In the genomic region with DNA sequence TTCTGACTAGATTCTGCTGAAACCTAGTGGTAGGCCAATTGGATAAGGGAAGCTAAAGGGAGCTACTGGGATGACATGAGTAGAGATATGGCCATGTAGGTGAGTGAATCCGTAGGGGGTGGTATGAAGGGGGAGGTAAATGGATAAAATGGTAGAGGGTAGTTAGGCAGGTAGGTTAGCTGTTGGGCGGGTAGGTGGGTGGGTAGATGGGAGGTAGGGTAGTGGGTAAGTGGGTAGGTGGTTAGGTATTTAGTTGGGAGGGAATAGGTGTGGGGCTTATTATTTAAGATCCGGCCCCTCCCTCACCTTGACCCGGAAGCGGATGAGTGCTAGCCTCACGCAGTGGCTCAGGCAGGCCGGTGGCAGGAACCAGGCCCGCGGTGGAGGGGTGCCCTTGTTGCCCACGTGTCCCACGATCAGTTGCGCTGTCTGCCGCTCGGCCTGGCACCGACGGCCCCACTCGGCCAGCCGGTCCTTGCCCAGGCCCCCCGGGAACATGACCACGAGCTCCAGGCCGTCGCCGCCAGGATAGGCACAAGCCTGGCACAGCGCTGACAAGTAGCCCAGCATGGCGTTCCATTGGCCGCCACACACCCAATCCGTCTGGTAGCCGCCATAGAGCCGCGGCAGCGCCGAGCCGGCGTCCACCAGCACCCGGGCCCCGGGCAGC, we compare ENCODE assay signal across 8 cellular contexts. TPM values are rescaled to one million over a fixed set of nuclear protein-coding genes. Genes with fewer than 3 reads are reported as not detected.
DNase-seq lines count a peak whose midpoint lies in the region; ATAC-seq and TF ChIP-seq lines count a peak whose summit lies in the region.

No MANE protein-coding gene starts in this region.

- peaks cover 24 to 30% of the 10 kb centered on the region in 2 donors for H3K36me3 Mint-ChIP-seq in activated naive CD4-positive, alpha-beta T cell treated with anti-CD3 and anti-CD28 coated beads, Interleukin-2, amount 50 U/mL, for 72 hours

- H3K36me3 ChIP-seq in DND-41 (ENCODE audit: insufficient read depth, low read length) (peaks cover 38% of the 10 kb centered on the region), SK-N-MC (ENCODE audit: insufficient read depth, low read length) (no peaks in the 10 kb centered on the region; the same call in 1 of the 2 replicates), heart left ventricle (no peaks in the 10 kb centered on the region)

- 0 to 40% (median 15%) methylated on average over 31 to 36 of the region's 36 CpGs for WGBS in heart left ventricle, 4 donors

- H3K9me3 Mint-ChIP-seq in activated naive CD4-positive, alpha-beta T cell treated with anti-CD3 and anti-CD28 coated beads, Interleukin-2, amount 50 U/mL, for 72 hours: no peaks in the 10 kb centered on the region

- peak overlapping the region; percentile 90 for H3K27ac ChIP-seq in DND-41 (ENCODE audit: low read length)
- peak overlapping the region; percentile 94 for H3K27ac ChIP-seq in SK-N-MC
- peak overlapping the region; percentile 78 to 94 (median 87) for H3K27ac ChIP-seq in heart left ventricle

- H4K20me1 ChIP-seq in DND-41 (ENCODE audit: insufficient read depth, low read length): peaks cover 44% of the 10 kb centered on the region

- TF ChIP-seq CTCF in DND-41 (IDR thresholded peaks at IDR 0.05; ENCODE audit: borderline replicate concordance, extremely low read depth, low read length, poor library complexity, severe bottlenecking): no peak
- TF ChIP-seq CTCF in heart left ventricle (IDR thresholded peaks at IDR 0.05): no peak

- DNase-seq in DND-41 (peak; percentile 69), SK-N-MC (ENCODE audit: low read depth, low spot score) (no peak), heart left ventricle (peak; percentile 57 to 74 (median 68)), posterior cingulate gyrus (peak; percentile 58 to 95 (median 72)), ureter (ENCODE audit: low spot score) (peak; percentile 68)
- DNase-seq in Jurkat, Clone E6-1 (ENCODE audit: low read depth, low spot score): peak; percentile 52
- DNase-seq in activated naive CD4-positive, alpha-beta T cell treated with anti-CD3 and anti-CD28 coated beads, Interleukin-2, amount 50 U/mL, for 72 hours (ENCODE audit: low spot score in 2 of 2): peak; percentile 54 to 71

- ATAC-seq in DND-41 (ENCODE audit: insufficient read depth, low read depth): peak; percentile 70
- ATAC-seq in GM21528 (IDR thresholded peaks at IDR 0.05; ENCODE audit: low FRiP score, unreplicated experiment): peak; percentile 71
- peak; percentile 78 to 86 for ATAC-seq in activated naive CD4-positive, alpha-beta T cell treated with anti-CD3 and anti-CD28 coated beads, Interleukin-2, amount 50 U/mL, for 72 hours
- ATAC-seq in heart left ventricle: peak; percentile 80 to 87 (median 84)

- peak overlapping the region; percentile 76 to 90 for H3K27ac Mint-ChIP-seq in activated naive CD4-positive, alpha-beta T cell treated with anti-CD3 and anti-CD28 coated beads, Interleukin-2, amount 50 U/mL, for 72 hours

- peak overlapping the region; percentile 62 to 63 for H3K4me3 ChIP-seq in DND-41 (ENCODE audit: low read depth in 1 of 2, low read length in 2 of 2)
- peak overlapping the region; percentile 71 for H3K4me3 ChIP-seq in Jurkat, Clone E6-1 (ENCODE audit: low read length)
- H3K4me3 ChIP-seq in SK-N-MC: peak overlapping the region; percentile 83
- H3K4me3 ChIP-seq in heart left ventricle: peak overlapping the region; percentile 64 to 99 (median 82)

- no peaks in the 10 kb centered on the region for H3K9me3 ChIP-seq in DND-41 (ENCODE audit: insufficient read depth, low read length, severe bottlenecking)
- H3K9me3 ChIP-seq in SK-N-MC (ENCODE audit: low read depth, low read length): no peaks in the 10 kb centered on the region
- no peaks in the 10 kb centered on the region for H3K9me3 ChIP-seq in heart left ventricle

- H3K4me1 ChIP-seq in DND-41 (ENCODE audit: insufficient read depth, low read length) (peaks cover 42% of the 10 kb centered on the region), heart left ventricle (peaks cover 0 to 42% (median 16%) of the 10 kb centered on the region in 12 donors)

- peaks cover 57% of the 10 kb centered on the region for H3K79me2 ChIP-seq in DND-41 (ENCODE audit: insufficient read depth, low read length)

- TF ChIP-seq POLR2A in heart left ventricle (IDR thresholded peaks at IDR 0.05): peak in 1 of 2 donors; percentile 12

- peak overlapping the region; percentile 76 for H2AFZ ChIP-seq in DND-41 (ENCODE audit: low read depth, low read length)

- peak overlapping the region; percentile 93 for H3K4me2 ChIP-seq in DND-41 (ENCODE audit: insufficient read depth, low read length)

- H3K9ac ChIP-seq in DND-41 (ENCODE audit: low read depth, low read length) (peak overlapping the region; percentile 93), SK-N-MC (ENCODE audit: insufficient read length) (peak overlapping the region; percentile 85)

- H3K27me3 ChIP-seq in DND-41 (ENCODE audit: insufficient read depth, low read length, poor library complexity) (no peaks in the 10 kb centered on the region), heart left ventricle (peaks cover 0 to 4% (median 0%) of the 10 kb centered on the region in 9 donors)

- intact Hi-C loops in heart left ventricle (cut with DNase I): loop anchor here in 5 of 10 donors (2.0 to 10.0 kb wide), 6 partner anchors 138 to 820 kb away; partner anchors contain the start of genes PHF8 (in 4 of the 5), APEX2 (in 1 of the 5) and GNL3L (in 1 of the 5)
- intact Hi-C loops in posterior cingulate gyrus (cut with DNase I): loop anchor here (2.0 to 10.0 kb wide), 2 partner anchors 138 to 176 kb away; partner anchors contain the start of genes PHF8 and WNK3

RNA-seq across cellular contexts. Expression of gene FAM120C, which starts 0.7 kb away (rescaled TPM):
- 3.7 TPM for polyA plus RNA-seq in Jurkat, Clone E6-1 (2012; ENCODE audit: insufficient read depth, insufficient read length)
- 10 to 100 TPM in 1 of 2 donors, 1 to 10 TPM in 1; 4.7 to 10.4 TPM for total RNA-seq in activated naive CD4-positive, alpha-beta T cell treated with anti-CD3 and anti-CD28 coated beads, Interleukin-2, amount 50 U/mL, for 72 hours
- total RNA-seq in heart left ventricle (1 to 10 TPM; 3.4 to 8.8 (median 5.9) TPM), ureter (17.2 TPM)
- 1 to 10 TPM; 2.1 to 2.2 TPM for polyA plus RNA-seq in heart left ventricle
